In the genomic region with DNA sequence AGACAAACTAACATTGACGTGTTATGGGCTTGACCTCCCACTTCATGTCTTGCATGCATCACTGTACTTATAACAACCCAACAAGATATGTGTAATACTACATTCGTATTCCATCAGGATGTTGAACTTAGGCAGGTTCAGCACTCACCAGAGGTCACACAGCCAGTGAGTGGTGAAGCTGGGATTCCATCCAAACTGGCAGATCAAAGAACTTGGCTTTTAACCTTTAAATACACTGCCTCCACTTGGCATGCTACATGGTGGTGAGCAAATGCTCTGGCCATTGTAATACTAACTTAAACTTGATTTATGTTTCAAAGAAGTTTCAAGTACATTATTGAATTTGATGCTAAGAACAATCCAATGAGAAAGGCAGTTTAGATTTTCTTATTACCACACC, we compare ENCODE assay signal across 18 cellular contexts.
"Had no signal": no experiment of that assay in that cellular context is flagged by ENCODE, and none has a peak within 500 bp of the region (broad histone marks: within the 10 kb centered on the region; RNA-seq: fewer than 3 reads in every experiment).

No MANE protein-coding gene starts in this region.

- H3K36me3 ChIP-seq: left lung, sigmoid colon, thoracic aorta, upper lobe of left lung had no signal

- H3K27ac ChIP-seq: left lung, sigmoid colon, thoracic aorta, upper lobe of left lung had no signal

- DNase-seq: activated gamma-delta T cell treated with Interleukin-2 at 50 U/mL for 16 hours; activated T-cell treated with anti-CD3 and anti-CD28 coated beads, Interleukin-2, amount 50 U/mL, for 1 hour; aorta; caudate nucleus; effector CD4-positive, alpha-beta T cell; erythroblast; foreskin melanocyte; left lung; mucosa of descending colon; naive B cell; nucleus accumbens; sigmoid colon; stimulated activated CD4-positive, alpha-beta T cell treated with anti-CD3 and anti-CD28 coated beads, Interleukin-2, amount 100 ng/mL, for 48 hours; stimulated activated naive CD4-positive, alpha-beta T cell; T1000; upper lobe of left lung had no signal

- ATAC-seq: left lung, mucosa of descending colon, WTC11 had no signal

- H3K4me3 ChIP-seq: left lung, mucosa of descending colon, sigmoid colon, thoracic aorta, upper lobe of left lung had no signal

- H3K4me1 ChIP-seq: left lung, sigmoid colon, upper lobe of left lung had no signal

- H3K27me3 ChIP-seq: sigmoid colon, upper lobe of left lung had no signal
